9 cellular contexts compared by ENCODE assay signal in the genomic region with DNA sequence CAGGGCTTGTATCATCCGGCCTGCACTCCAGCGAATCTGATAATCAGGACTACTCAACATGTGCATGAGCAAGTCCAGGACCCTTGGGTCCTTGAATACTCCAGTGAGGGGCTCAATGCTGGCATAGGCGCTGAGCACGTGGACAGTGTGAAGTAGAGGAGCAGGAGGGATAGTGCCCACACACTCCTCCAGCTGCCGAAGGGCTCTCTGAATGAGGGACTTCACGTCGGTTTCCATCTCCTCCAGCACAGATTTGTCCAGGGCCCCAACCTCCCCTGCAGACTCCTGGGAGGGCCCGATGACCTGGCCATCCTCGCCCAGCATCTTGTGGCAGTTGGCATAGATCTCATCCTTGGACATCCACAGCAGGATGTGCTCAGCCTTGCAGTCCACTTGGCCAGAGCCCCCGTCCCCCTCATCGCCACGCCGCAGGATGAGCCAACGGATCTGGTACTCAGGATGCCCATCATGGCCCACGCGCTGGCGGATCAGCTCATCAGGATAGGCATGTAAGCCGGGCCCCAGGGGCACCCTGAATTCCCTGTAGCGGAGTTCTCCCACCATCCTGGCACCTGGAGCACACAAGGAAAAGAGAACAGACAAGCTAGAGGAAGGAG. TPM values are rescaled to one million over a fixed set of nuclear protein-coding genes. Genes with fewer than 3 reads are reported as not detected.
A peak's percentile ranks its signal among the peaks of the same experiment; 100 is the strongest.
DNase-seq lines count a peak whose midpoint lies in the region; ATAC-seq and TF ChIP-seq lines count a peak whose summit lies in the region.
"Had no signal": no experiment of that assay in that cellular context is flagged by ENCODE, and none has a peak within 500 bp of the region (broad histone marks: within the 10 kb centered on the region; RNA-seq: fewer than 3 reads in every experiment).

No MANE protein-coding gene starts in this region.

- H3K27me3 Mint-ChIP-seq in activated CD8-positive, alpha-beta T cell treated with anti-CD3 and anti-CD28 coated beads, Interleukin-2, amount 10 ng/mL, durations not matched to agents 7 days and 5 days (ENCODE audit: low read depth): no peaks in the 10 kb centered on the region

- H3K9ac ChIP-seq in SK-N-SH (peak overlapping the region; percentile 98), iPS-15b (ENCODE audit: low read depth, low read length) (peak overlapping the region; percentile 97)

- no peak for DNase-seq in SK-N-SH
- DNase-seq in activated CD8-positive, alpha-beta T cell treated with anti-CD3 and anti-CD28 coated beads, Interleukin-2, amount 10 ng/mL, durations not matched to agents 7 days and 5 days: no peak
- no peak for DNase-seq in stomach
- no peak for DNase-seq in hippocampal formation (lab: John Stamatoyannopoulos, UW)
- DNase-seq in activated CD8-positive, alpha-beta memory T cell treated with anti-CD3 and anti-CD28 coated beads, Interleukin-2, amount 50 U/mL, for 48 hours: no peak
- no peak for DNase-seq in HEK293T (ENCODE audit: extremely low spot score)

- no peaks in the 10 kb centered on the region for H3K9me2 ChIP-seq in SK-N-SH

- H2AFZ ChIP-seq in SK-N-SH (ENCODE audit: low read depth): no peak overlapping the region

- POLR2A ChIA-PET in SK-N-SH (lab: Yijun Ruan, JAX) (interaction anchor here (2.5 kb wide), 1 partner anchor 24 kb away, joined by 7 read pairs; the partner anchor contains the start of gene PTK7), HEK293T (lab: Yijun Ruan, JAX) (interaction anchor here (0.7 kb wide), 1 partner anchor 11 kb away, joined by 3 read pairs; no protein-coding TSS in a partner anchor)
- POLR2A ChIA-PET in activated CD8-positive, alpha-beta T cell treated with anti-CD3 and anti-CD28 coated beads, Interleukin-2, amount 10 ng/mL, durations not matched to agents 7 days and 5 days (lab: Charles Lee): interaction anchor here (0.6 to 1.7 kb wide), 2 partner anchors 40 to 74 kb away, joined by 3 to 12 read pairs; partner anchors contain the start of gene PEX6

- no peaks in the 10 kb centered on the region for H4K20me1 ChIP-seq in SK-N-SH (ENCODE audit: insufficient read depth)

- no peak for TF ChIP-seq POLR2A in stomach (IDR thresholded peaks at IDR 0.05)

- H3K79me2 ChIP-seq in SK-N-SH (ENCODE audit: insufficient read depth): peaks cover 48% of the 10 kb centered on the region

- ATAC-seq in SK-N-SH treated with all-trans-retinoic acid at 6 μM for 48 hours: no peak
- ATAC-seq in activated CD8-positive, alpha-beta T cell treated with anti-CD3 and anti-CD28 coated beads, Interleukin-2, amount 10 ng/mL, durations not matched to agents 7 days and 5 days: no peak

- H3K9me3 Mint-ChIP-seq in activated CD8-positive, alpha-beta T cell treated with anti-CD3 and anti-CD28 coated beads, Interleukin-2, amount 10 ng/mL, durations not matched to agents 7 days and 5 days (ENCODE audit: insufficient read depth): no peaks in the 10 kb centered on the region

- peak overlapping the region; percentile 99 for H3K4me2 ChIP-seq in SK-N-SH

- 97% methylated on average over 14 of the region's 19 CpGs for WGBS in SK-N-SH (ENCODE audit: low lambda C conversion rate)
- WGBS in stomach, 5 donors: 84 to 89% (median 87%) methylated on average over 14 to 19 of the region's 19 CpGs

- H3F3A ChIP-seq in SK-N-SH (replicated peaks; ENCODE audit: insufficient read depth): peaks cover 11% of the 10 kb centered on the region

- H3K4me3 Mint-ChIP-seq in activated CD8-positive, alpha-beta T cell treated with anti-CD3 and anti-CD28 coated beads, Interleukin-2, amount 10 ng/mL, durations not matched to agents 7 days and 5 days: peak overlapping the region; percentile 90

- H3K4me1 ChIP-seq in SK-N-SH (ENCODE audit: control insufficient read depth in 1 of 2, insufficient read depth in 2 of 2, low read depth in 1 of 2, low read length in 1 of 2): peaks cover 11 to 26% of the 10 kb centered on the region in 2 experiments; a peak in 3 of 4 replicates
- peaks cover 4% of the 10 kb centered on the region for H3K4me1 ChIP-seq in iPS-15b (ENCODE audit: control insufficient read depth, insufficient read depth, low read length)
- peaks cover 14 to 37% (median 30%) of the 10 kb centered on the region in 4 donors for H3K4me1 ChIP-seq in stomach

- intact Hi-C loops in stomach (cut with DNase I; ENCODE audit: low total_unique reads): no loop called here

- TF ChIP-seq CTCF in SK-N-SH (IDR thresholded peaks at IDR 0.05) (no peak), stomach (IDR thresholded peaks at IDR 0.05) (no peak)

- no peak for TF ChIP-seq RAD21 in SK-N-SH (IDR thresholded peaks at IDR 0.05; ENCODE audit: low read length)

- H3K27me3 ChIP-seq in SK-N-SH (ENCODE audit: insufficient read depth): no peaks in the 10 kb centered on the region
- H3K27me3 ChIP-seq in iPS-15b (ENCODE audit: control insufficient read depth, insufficient read depth, low read length): no peaks in the 10 kb centered on the region
- no peaks in the 10 kb centered on the region for H3K27me3 ChIP-seq in stomach
- H3K27me3 ChIP-seq: right lobe of liver had no signal

- H3K36me3 Mint-ChIP-seq in activated CD8-positive, alpha-beta T cell treated with anti-CD3 and anti-CD28 coated beads, Interleukin-2, amount 10 ng/mL, durations not matched to agents 7 days and 5 days (ENCODE audit: low read depth): peaks cover 36% of the 10 kb centered on the region

- H3K4me3 ChIP-seq in SK-N-SH (ENCODE audit: low read depth in 2 of 2, low read length in 1 of 2) (peak overlapping the region; percentile 78 to 95), iPS-15b (ENCODE audit: low read depth, low read length) (peak overlapping the region; percentile 86), stomach (peak overlapping the region in 3 of 4 donors; percentile 59 to 72 (median 68))

- H3K9me3 ChIP-seq in SK-N-SH (no peaks in the 10 kb centered on the region), iPS-15b (ENCODE audit: control insufficient read depth, insufficient read depth, low read length) (no peaks in the 10 kb centered on the region), stomach (no peaks in the 10 kb centered on the region)
- H3K9me3 ChIP-seq: right lobe of liver had no signal

- H3K4me1 Mint-ChIP-seq in activated CD8-positive, alpha-beta T cell treated with anti-CD3 and anti-CD28 coated beads, Interleukin-2, amount 10 ng/mL, durations not matched to agents 7 days and 5 days (ENCODE audit: low read depth): peaks cover 34% of the 10 kb centered on the region

- H3K27ac Mint-ChIP-seq in activated CD8-positive, alpha-beta T cell treated with anti-CD3 and anti-CD28 coated beads, Interleukin-2, amount 10 ng/mL, durations not matched to agents 7 days and 5 days: peak overlapping the region; percentile 99

- H3K36me3 ChIP-seq in SK-N-SH (replicated peaks in 1 of 2; ENCODE audit: control insufficient read depth in 1 of 2, insufficient read depth in 2 of 2, low read length in 1 of 2): peaks cover 14 to 43% of the 10 kb centered on the region in 2 experiments
- H3K36me3 ChIP-seq in iPS-15b (ENCODE audit: control insufficient read depth, insufficient read depth, low read length): peaks cover 16% of the 10 kb centered on the region
- H3K36me3 ChIP-seq in stomach: peaks cover 32 to 69% (median 63%) of the 10 kb centered on the region in 4 donors

- TF ChIP-seq EP300 in SK-N-SH (IDR thresholded peaks at IDR 0.05; ENCODE audit: borderline replicate concordance in 1 of 2, low read depth in 1 of 2, low read length in 1 of 2) (no peak), stomach (IDR thresholded peaks at IDR 0.05) (no peak)

- peak overlapping the region in 1 of 2 experiments; percentile 87; a peak in 1 of 4 replicates for H3K27ac ChIP-seq in SK-N-SH (ENCODE audit: low read depth in 2 of 2, low read length in 1 of 2)
- H3K27ac ChIP-seq in stomach: peak overlapping the region in 4 of 5 donors; percentile 90 to 96 (median 94)

- CTCF ChIA-PET in SK-N-SH (lab: Yijun Ruan, JAX): interaction anchor here (1.0 to 2.3 kb wide), 2 partner anchors 78 to 91 kb away, joined by 4 to 6 read pairs; no protein-coding TSS in a partner anchor
- CTCF ChIA-PET in activated CD8-positive, alpha-beta T cell treated with anti-CD3 and anti-CD28 coated beads, Interleukin-2, amount 10 ng/mL, durations not matched to agents 7 days and 5 days (lab: Charles Lee): interaction anchor here (1.5 kb wide), 1 partner anchor 92 kb away, joined by 5 read pairs; no protein-coding TSS in a partner anchor
- CTCF ChIA-PET in HEK293T (lab: Yijun Ruan, JAX): no interaction called here

RNA-seq across cellular contexts. Expression of gene CUL7, which starts 1.3 kb away (rescaled TPM):
- polyA plus RNA-seq in SK-N-SH (2012; rRNA removed) (46.9 and 59.6 TPM in 2 replicates), stomach (1 to 10 TPM; 4.4 to 5.9 (median 4.7) TPM)
- polyA plus RNA-seq in SK-N-SH (2012; cell fraction: cytosol; rRNA removed): 15.8 and 24.8 TPM in 2 replicates
- polyA plus RNA-seq in SK-N-SH (2012; cell fraction: nucleus; rRNA removed): 138 and 153 TPM in 2 replicates
- total RNA-seq in activated CD8-positive, alpha-beta T cell treated with anti-CD3 and anti-CD28 coated beads, Interleukin-2, amount 10 ng/mL, durations not matched to agents 7 days and 5 days: 1 to 10 TPM; 8.5 to 8.9 TPM
- 10 to 100 TPM in 4 of 5 donors, 1 to 10 TPM in 1; 9.9 to 26.1 (median 14.1) TPM for total RNA-seq in stomach

RNA-seq across cellular contexts. Expression of gene MRPL2, which starts 6.9 kb away (rescaled TPM):
- polyA plus RNA-seq in SK-N-SH (2012; rRNA removed) (43.0 and 64.7 TPM in 2 replicates), stomach (10 to 100 TPM; 40.0 to 74.8 (median 49.8) TPM)
- 28.4 and 30.5 TPM in 2 replicates for polyA plus RNA-seq in SK-N-SH (2012; cell fraction: cytosol; rRNA removed)
- polyA plus RNA-seq in SK-N-SH (2012; cell fraction: nucleus; rRNA removed): 65.7 and 67.7 TPM in 2 replicates
- total RNA-seq in activated CD8-positive, alpha-beta T cell treated with anti-CD3 and anti-CD28 coated beads, Interleukin-2, amount 10 ng/mL, durations not matched to agents 7 days and 5 days: 10 to 100 TPM; 57.5 to 58.7 TPM
- 10 to 100 TPM in 2 of 5 donors, 1 to 10 TPM in 3; 3.5 to 28.1 (median 8.8) TPM for total RNA-seq in stomach

RNA-seq across cellular contexts. Expression of gene KLC4, which starts 7.1 kb away (rescaled TPM):
- polyA plus RNA-seq in SK-N-SH (2012; rRNA removed) (17.5 and 22.0 TPM in 2 replicates), stomach (10 to 100 TPM; 23.5 to 38.5 (median 31.1) TPM)
- 7.9 and 11.5 TPM in 2 replicates for polyA plus RNA-seq in SK-N-SH (2012; cell fraction: cytosol; rRNA removed)
- 76.1 and 80.1 TPM in 2 replicates for polyA plus RNA-seq in SK-N-SH (2012; cell fraction: nucleus; rRNA removed)
- total RNA-seq in activated CD8-positive, alpha-beta T cell treated with anti-CD3 and anti-CD28 coated beads, Interleukin-2, amount 10 ng/mL, durations not matched to agents 7 days and 5 days: 10 to 100 TPM; 11.1 to 12.4 TPM
- 100 to 1,000 TPM in 2 of 5 donors, 10 to 100 TPM in 3; 24.4 to 410 (median 61.1) TPM for total RNA-seq in stomach

RNA-seq across cellular contexts. Expression of gene PTK7, which starts 23.8 kb away (rescaled TPM):
- 93.7 and 105 TPM in 2 replicates for polyA plus RNA-seq in SK-N-SH (2012; rRNA removed)
- polyA plus RNA-seq in SK-N-SH (2012; cell fraction: cytosol; rRNA removed): 54.5 and 77.5 TPM in 2 replicates
- polyA plus RNA-seq in SK-N-SH (2012; cell fraction: nucleus; rRNA removed): 207 and 220 TPM in 2 replicates
- total RNA-seq in activated CD8-positive, alpha-beta T cell treated with anti-CD3 and anti-CD28 coated beads, Interleukin-2, amount 10 ng/mL, durations not matched to agents 7 days and 5 days: 1 to 10 TPM; 1.2 to 1.8 TPM
- total RNA-seq in stomach: 10 to 100 TPM in 4 of 5 donors, 1 to 10 TPM in 1; 8.2 to 64.9 (median 28.8) TPM
- 10 to 100 TPM in 2 of 3 donors, 1 to 10 TPM in 1; 4.0 to 31.1 (median 12.1) TPM for polyA plus RNA-seq in stomach

RNA-seq across cellular contexts. Expression of gene RRP36, which starts 30.9 kb away (rescaled TPM):
- polyA plus RNA-seq in SK-N-SH (2012; rRNA removed) (60.5 and 64.8 TPM in 2 replicates), stomach (10 to 100 TPM; 27.8 to 47.7 (median 39.6) TPM)
- polyA plus RNA-seq in SK-N-SH (2012; cell fraction: cytosol; rRNA removed): 73.5 and 75.8 TPM in 2 replicates
- 41.4 and 43.8 TPM in 2 replicates for polyA plus RNA-seq in SK-N-SH (2012; cell fraction: nucleus; rRNA removed)
- 10 to 100 TPM; 84.3 to 92.8 TPM for total RNA-seq in activated CD8-positive, alpha-beta T cell treated with anti-CD3 and anti-CD28 coated beads, Interleukin-2, amount 10 ng/mL, durations not matched to agents 7 days and 5 days
- 10 to 100 TPM in 4 of 5 donors, 1 to 10 TPM in 1; 3.5 to 61.1 (median 37.1) TPM for total RNA-seq in stomach
